24 cellular contexts compared by ENCODE assay signal in genomic region chr20:50405915-50406609, GRCh38.
"Had no signal": no experiment of that assay in that cellular context is flagged by ENCODE, and none has a peak within 500 bp of the region (broad histone marks: within the 10 kb centered on the region; RNA-seq: fewer than 3 reads in every experiment).

No MANE protein-coding gene starts in this region.

- H3K4me3 Mint-ChIP-seq: activated CD4-positive, alpha-beta T cell treated with anti-CD3 and anti-CD28 coated beads for 36 hours; activated naive CD8-positive, alpha-beta T cell; activated T-cell treated with anti-CD3 and anti-CD28 coated beads, Interleukin-2, amount 50 U/mL, for 72 hours; immature natural killer cell; mesothelial cell of epicardium; naive B cell; stimulated activated effector memory CD8-positive, alpha-beta T cell treated with anti-CD3 and anti-CD28 coated beads, Interleukin-12 subunit alpha, Interleukin-12 subunit beta, amount 100 ng/mL, for 72 hours; T-helper 2 cell treated with Interferon-gamma antibody and Interleukin-4, amounts not matched to agents 5 μg/mL and 100 μg/mL, for 36 hours had no signal

- H3K27ac ChIP-seq: brain microvascular endothelial cell, pancreas, prostate gland had no signal

- H3K27me3 Mint-ChIP-seq: activated naive CD8-positive, alpha-beta T cell had no signal

- H3K27me3 ChIP-seq: brain microvascular endothelial cell, pancreas, stomach, tibial nerve had no signal

- H3K36me3 Mint-ChIP-seq: activated naive CD8-positive, alpha-beta T cell; immature natural killer cell; mesothelial cell of epicardium; naive B cell; stimulated activated effector memory CD8-positive, alpha-beta T cell treated with anti-CD3 and anti-CD28 coated beads, Interleukin-12 subunit alpha, Interleukin-12 subunit beta, amount 100 ng/mL, for 72 hours had no signal

- H3K9me3 Mint-ChIP-seq: activated T-cell treated with anti-CD3 and anti-CD28 coated beads, Interleukin-2, amount 50 U/mL, for 72 hours; mesothelial cell of epicardium; stimulated activated effector memory CD8-positive, alpha-beta T cell treated with anti-CD3 and anti-CD28 coated beads, Interleukin-12 subunit alpha, Interleukin-12 subunit beta, amount 100 ng/mL, for 72 hours; T-helper 2 cell treated with Interferon-gamma antibody and Interleukin-4, amounts not matched to agents 5 μg/mL and 100 μg/mL, for 36 hours had no signal

- H3K9me3 ChIP-seq: pancreas, prostate gland, stomach had no signal

- DNase-seq: activated CD4-positive, alpha-beta T cell treated with anti-CD3 and anti-CD28 coated beads for 36 hours; activated CD4-positive, CD25-positive, alpha-beta regulatory T cell; activated naive CD4-positive, alpha-beta T cell; activated T-cell treated with anti-CD3 and anti-CD28 coated beads for 4 hours; activated T-cell treated with anti-CD3 and anti-CD28 coated beads, Interleukin-2, amount 50 U/mL, for 72 hours; aorta; brain microvascular endothelial cell; caudate nucleus; head of caudate nucleus; hippocampal formation; immature natural killer cell; kidney; left colon; naive B cell; pancreas; stimulated activated CD4-positive, alpha-beta T cell treated with anti-CD3 and anti-CD28 coated beads, Interleukin-4, amount 100 ng/mL, for 24 hours; stomach; T-helper 1 cell had no signal

- H3K36me3 ChIP-seq: brain microvascular endothelial cell, pancreas, prostate gland, stomach, tibial nerve had no signal

- H3K4me1 Mint-ChIP-seq: activated CD4-positive, alpha-beta T cell treated with anti-CD3 and anti-CD28 coated beads for 36 hours; mesothelial cell of epicardium; naive B cell; stimulated activated effector memory CD8-positive, alpha-beta T cell treated with anti-CD3 and anti-CD28 coated beads, Interleukin-12 subunit alpha, Interleukin-12 subunit beta, amount 100 ng/mL, for 72 hours had no signal

- ATAC-seq: activated CD4-positive, alpha-beta T cell treated with anti-CD3 and anti-CD28 coated beads for 36 hours; activated T-cell treated with anti-CD3 and anti-CD28 coated beads, Interleukin-2, amount 50 U/mL, for 72 hours; left colon; pancreas; stimulated activated effector memory CD8-positive, alpha-beta T cell treated with anti-CD3 and anti-CD28 coated beads, Interleukin-12 subunit alpha, Interleukin-12 subunit beta, amount 100 ng/mL, for 72 hours had no signal

- H3K4me1 ChIP-seq: prostate gland had no signal

- H3K4me3 ChIP-seq: pancreas, prostate gland, stomach, tibial nerve had no signal

- H3K27ac Mint-ChIP-seq: activated CD4-positive, alpha-beta T cell treated with anti-CD3 and anti-CD28 coated beads for 36 hours; activated naive CD8-positive, alpha-beta T cell; activated T-cell treated with anti-CD3 and anti-CD28 coated beads, Interleukin-2, amount 50 U/mL, for 72 hours; mesothelial cell of epicardium; stimulated activated effector memory CD8-positive, alpha-beta T cell treated with anti-CD3 and anti-CD28 coated beads, Interleukin-12 subunit alpha, Interleukin-12 subunit beta, amount 100 ng/mL, for 72 hours; T-helper 2 cell treated with Interferon-gamma antibody and Interleukin-4, amounts not matched to agents 5 μg/mL and 100 μg/mL, for 36 hours had no signal
